Comparison of ENCODE assay signal across 36 cellular contexts in the genomic region with DNA sequence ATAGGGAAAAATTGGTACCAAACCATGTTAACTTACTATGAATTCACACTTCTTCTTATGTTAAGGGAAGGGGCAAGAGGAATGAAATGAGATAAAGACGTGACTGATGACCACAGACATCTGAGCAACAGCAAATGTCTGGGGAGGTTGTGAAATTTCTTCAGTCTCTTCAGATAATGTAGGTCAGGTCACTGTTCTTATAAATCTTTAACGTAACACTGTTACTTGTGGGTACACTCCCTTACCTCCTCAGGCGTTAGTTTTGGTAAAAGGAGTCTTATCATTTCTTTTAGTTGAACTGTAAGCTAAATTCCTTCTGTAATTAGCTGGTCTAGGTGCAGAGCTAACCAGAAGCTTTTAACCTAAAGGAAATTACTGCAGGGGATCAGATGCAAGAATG.
"Had no signal": no experiment of that assay in that cellular context is flagged by ENCODE, and none has a peak within 500 bp of the region (broad histone marks: within the 10 kb centered on the region; RNA-seq: fewer than 3 reads in every experiment).

No MANE protein-coding gene starts in this region.

- H3K4me1 Mint-ChIP-seq: activated CD4-positive, alpha-beta memory T cell treated with anti-CD3 and anti-CD28 coated beads, Interleukin-2, amount 10 ng/mL, durations not matched to agents 7 days and 5 days; activated CD4-positive, alpha-beta T cell treated with anti-CD3 and anti-CD28 coated beads for 36 hours; activated CD4-positive, alpha-beta T cell treated with anti-CD3 and anti-CD28 coated beads, Interleukin-2, amount 10 ng/mL, durations not matched to agents 7 days and 5 days; activated CD8-positive, alpha-beta memory T cell treated with anti-CD3 and anti-CD28 coated beads, Interleukin-2, amount 10 ng/mL, durations not matched to agents 7 days and 5 days; activated naive CD4-positive, alpha-beta T cell treated with anti-CD3 and anti-CD28 coated beads, Interleukin-2, amount 10 ng/mL, durations not matched to agents 7 days and 5 days; activated naive CD4-positive, alpha-beta T cell treated with anti-CD3 and anti-CD28 coated beads, Interleukin-2, amount 50 U/mL, for 24 hours; activated naive CD8-positive, alpha-beta T cell treated with anti-CD3 and anti-CD28 coated beads, Interleukin-2, amount 10 ng/mL, durations not matched to agents 7 days and 5 days; activated naive CD8-positive, alpha-beta T cell treated with anti-CD3 and anti-CD28 coated beads, Interleukin-2, amount 50 U/mL, for 24 hours had no signal

- ATAC-seq: activated CD4-positive, alpha-beta T cell treated with anti-CD3 and anti-CD28 coated beads for 36 hours; activated CD4-positive, CD25-positive, alpha-beta regulatory T cell treated with anti-CD3 and anti-CD28 coated beads, Interleukin-2, amount 50 U/mL, for 24 hours; activated CD8-positive, alpha-beta memory T cell treated with anti-CD3 and anti-CD28 coated beads, Interleukin-2, amount 10 ng/mL, durations not matched to agents 7 days and 5 days; activated CD8-positive, alpha-beta T cell treated with anti-CD3 and anti-CD28 coated beads, Interleukin-2, amount 10 ng/mL, durations not matched to agents 7 days and 5 days; activated naive CD8-positive, alpha-beta T cell treated with anti-CD3 and anti-CD28 coated beads, Interleukin-2, amount 50 U/mL, for 24 hours; body of pancreas; WTC11 had no signal

- H3K36me3 Mint-ChIP-seq: activated CD8-positive, alpha-beta memory T cell treated with anti-CD3 and anti-CD28 coated beads, Interleukin-2, amount 10 ng/mL, durations not matched to agents 7 days and 5 days; activated naive CD4-positive, alpha-beta T cell treated with anti-CD3 and anti-CD28 coated beads, Interleukin-2, amount 10 ng/mL, durations not matched to agents 7 days and 5 days; activated naive CD4-positive, alpha-beta T cell treated with anti-CD3 and anti-CD28 coated beads, Interleukin-2, amount 50 U/mL, for 24 hours; activated naive CD8-positive, alpha-beta T cell; activated naive CD8-positive, alpha-beta T cell treated with anti-CD3 and anti-CD28 coated beads, Interleukin-2, amount 10 ng/mL, durations not matched to agents 7 days and 5 days; WTC11 had no signal

- H3K27ac Mint-ChIP-seq: activated CD4-positive, alpha-beta memory T cell treated with anti-CD3 and anti-CD28 coated beads, Interleukin-2, amount 10 ng/mL, durations not matched to agents 7 days and 5 days; activated CD4-positive, alpha-beta T cell treated with anti-CD3 and anti-CD28 coated beads for 36 hours; activated CD4-positive, alpha-beta T cell treated with anti-CD3 and anti-CD28 coated beads, Interleukin-2, amount 10 ng/mL, durations not matched to agents 7 days and 5 days; activated CD8-positive, alpha-beta memory T cell treated with anti-CD3 and anti-CD28 coated beads, Interleukin-2, amount 10 ng/mL, durations not matched to agents 7 days and 5 days; activated CD8-positive, alpha-beta T cell treated with anti-CD3 and anti-CD28 coated beads, Interleukin-2, amount 10 ng/mL, durations not matched to agents 7 days and 5 days; activated naive CD4-positive, alpha-beta T cell treated with anti-CD3 and anti-CD28 coated beads, Interleukin-2, amount 10 ng/mL, durations not matched to agents 7 days and 5 days; activated naive CD4-positive, alpha-beta T cell treated with anti-CD3 and anti-CD28 coated beads, Interleukin-2, amount 50 U/mL, for 24 hours; activated naive CD8-positive, alpha-beta T cell; activated naive CD8-positive, alpha-beta T cell treated with anti-CD3 and anti-CD28 coated beads, Interleukin-2, amount 10 ng/mL, durations not matched to agents 7 days and 5 days; activated naive CD8-positive, alpha-beta T cell treated with anti-CD3 and anti-CD28 coated beads, Interleukin-2, amount 50 U/mL, for 24 hours; activated T-cell treated with anti-CD3 and anti-CD28 coated beads, Interleukin-2, amount 50 U/mL, for 24 hours; activated T-helper 2 cell treated with anti-CD3 and anti-CD28 coated beads, Interferon-gamma antibody, Interleukin-2, Interleukin-4, amounts not matched to agents 10 μg/mL and 5 μg/mL and 100 μg/mL, durations not matched to agents 14 hours and 24 hours and 36 hours; T-helper 1 cell treated with Interleukin-12 subunit alpha and Interleukin-12 subunit beta and Interleukin-4 antibody, amounts not matched to agents 30 μg/mL and 1 μg/mL, for 36 hours; T-helper 2 cell treated with Interferon-gamma antibody and Interleukin-4, amounts not matched to agents 5 μg/mL and 100 μg/mL, for 36 hours; WTC11 had no signal

- H3K4me1 ChIP-seq: body of pancreas, breast epithelium had no signal

- H3K27me3 Mint-ChIP-seq: activated CD4-positive, alpha-beta memory T cell treated with anti-CD3 and anti-CD28 coated beads, Interleukin-2, amount 10 ng/mL, durations not matched to agents 7 days and 5 days; activated CD4-positive, alpha-beta T cell treated with anti-CD3 and anti-CD28 coated beads for 36 hours; activated CD4-positive, alpha-beta T cell treated with anti-CD3 and anti-CD28 coated beads, Interleukin-2, amount 10 ng/mL, durations not matched to agents 7 days and 5 days; activated CD8-positive, alpha-beta memory T cell treated with anti-CD3 and anti-CD28 coated beads, Interleukin-2, amount 10 ng/mL, durations not matched to agents 7 days and 5 days; activated naive CD4-positive, alpha-beta T cell treated with anti-CD3 and anti-CD28 coated beads, Interleukin-2, amount 10 ng/mL, durations not matched to agents 7 days and 5 days; activated naive CD8-positive, alpha-beta T cell; activated naive CD8-positive, alpha-beta T cell treated with anti-CD3 and anti-CD28 coated beads, Interleukin-2, amount 10 ng/mL, durations not matched to agents 7 days and 5 days; activated naive CD8-positive, alpha-beta T cell treated with anti-CD3 and anti-CD28 coated beads, Interleukin-2, amount 50 U/mL, for 24 hours; activated T-cell treated with anti-CD3 and anti-CD28 coated beads, Interleukin-2, amount 50 U/mL, for 24 hours had no signal

- H3K4me3 Mint-ChIP-seq: activated CD4-positive, alpha-beta memory T cell treated with anti-CD3 and anti-CD28 coated beads, Interleukin-2, amount 10 ng/mL, durations not matched to agents 7 days and 5 days; activated CD4-positive, alpha-beta T cell treated with anti-CD3 and anti-CD28 coated beads for 36 hours; activated CD4-positive, alpha-beta T cell treated with anti-CD3 and anti-CD28 coated beads, Interleukin-2, amount 10 ng/mL, durations not matched to agents 7 days and 5 days; activated CD8-positive, alpha-beta memory T cell treated with anti-CD3 and anti-CD28 coated beads, Interleukin-2, amount 10 ng/mL, durations not matched to agents 7 days and 5 days; activated CD8-positive, alpha-beta T cell treated with anti-CD3 and anti-CD28 coated beads, Interleukin-2, amount 10 ng/mL, durations not matched to agents 7 days and 5 days; activated naive CD4-positive, alpha-beta T cell treated with anti-CD3 and anti-CD28 coated beads, Interleukin-2, amount 10 ng/mL, durations not matched to agents 7 days and 5 days; activated naive CD4-positive, alpha-beta T cell treated with anti-CD3 and anti-CD28 coated beads, Interleukin-2, amount 50 U/mL, for 24 hours; activated naive CD8-positive, alpha-beta T cell; activated naive CD8-positive, alpha-beta T cell treated with anti-CD3 and anti-CD28 coated beads, Interleukin-2, amount 10 ng/mL, durations not matched to agents 7 days and 5 days; activated naive CD8-positive, alpha-beta T cell treated with anti-CD3 and anti-CD28 coated beads, Interleukin-2, amount 50 U/mL, for 24 hours; activated T-cell treated with anti-CD3 and anti-CD28 coated beads, Interleukin-2, amount 50 U/mL, for 24 hours; T-helper 1 cell treated with Interleukin-12 subunit alpha and Interleukin-12 subunit beta and Interleukin-4 antibody, amounts not matched to agents 30 μg/mL and 1 μg/mL, for 36 hours; T-helper 2 cell treated with Interferon-gamma antibody and Interleukin-4, amounts not matched to agents 5 μg/mL and 100 μg/mL, for 36 hours; WTC11 had no signal

- H3K4me3 ChIP-seq: body of pancreas, breast epithelium had no signal

- H3K27ac ChIP-seq: body of pancreas, brain microvascular endothelial cell, breast epithelium, WERI-Rb-1 had no signal

- H3K27me3 ChIP-seq: body of pancreas, brain microvascular endothelial cell, breast epithelium had no signal

- H3K36me3 ChIP-seq: brain microvascular endothelial cell, breast epithelium, WERI-Rb-1 had no signal

- H3K9me3 ChIP-seq: body of pancreas, breast epithelium had no signal

- H3K9me3 Mint-ChIP-seq: activated CD4-positive, alpha-beta memory T cell treated with anti-CD3 and anti-CD28 coated beads, Interleukin-2, amount 10 ng/mL, durations not matched to agents 7 days and 5 days; activated naive CD4-positive, alpha-beta T cell treated with anti-CD3 and anti-CD28 coated beads, Interleukin-2, amount 50 U/mL, for 24 hours; activated naive CD8-positive, alpha-beta T cell treated with anti-CD3 and anti-CD28 coated beads, Interleukin-2, amount 10 ng/mL, durations not matched to agents 7 days and 5 days; activated naive CD8-positive, alpha-beta T cell treated with anti-CD3 and anti-CD28 coated beads, Interleukin-2, amount 50 U/mL, for 24 hours; activated T-cell treated with anti-CD3 and anti-CD28 coated beads, Interleukin-2, amount 50 U/mL, for 24 hours had no signal

- DNase-seq: activated CD4-positive, alpha-beta memory T cell treated with anti-CD3 and anti-CD28 coated beads, Interleukin-2, amount 10 ng/mL, durations not matched to agents 7 days and 5 days; activated CD4-positive, alpha-beta T cell treated with anti-CD3 and anti-CD28 coated beads for 1 hour; activated CD4-positive, alpha-beta T cell treated with anti-CD3 and anti-CD28 coated beads for 36 hours; activated CD4-positive, alpha-beta T cell treated with anti-CD3 and anti-CD28 coated beads for 48 hours; activated CD4-positive, alpha-beta T cell treated with anti-CD3 and anti-CD28 coated beads, Interleukin-2, amount 10 ng/mL, durations not matched to agents 7 days and 5 days; activated CD4-positive, alpha-beta T cell treated with anti-CD3 and anti-CD28 coated beads, Interleukin-2, amount 50 U/mL, for 48 hours; activated CD4-positive, CD25-positive, alpha-beta regulatory T cell; activated CD8-positive, alpha-beta memory T cell treated with anti-CD3 and anti-CD28 coated beads for 24 hours; activated CD8-positive, alpha-beta memory T cell treated with anti-CD3 and anti-CD28 coated beads, Interleukin-2, amount 10 ng/mL, durations not matched to agents 7 days and 5 days; activated CD8-positive, alpha-beta memory T cell treated with anti-CD3 and anti-CD28 coated beads, Interleukin-2, amount 50 U/mL, for 48 hours; activated CD8-positive, alpha-beta T cell treated with anti-CD3 and anti-CD28 coated beads, Interleukin-2, amount 10 ng/mL, durations not matched to agents 7 days and 5 days; activated effector memory CD4-positive, alpha-beta T cell treated with Interleukin-2 at 50 U/mL for 16 hours; activated gamma-delta T cell; activated naive CD4-positive, alpha-beta T cell treated with anti-CD3 and anti-CD28 coated beads, Interleukin-2, amount 10 ng/mL, durations not matched to agents 7 days and 5 days; activated naive CD4-positive, alpha-beta T cell treated with Interleukin-2 at 50 U/mL for 16 hours; activated naive CD8-positive, alpha-beta T cell treated with anti-CD3 and anti-CD28 coated beads, Interleukin-2, amount 10 ng/mL, durations not matched to agents 7 days and 5 days; activated naive CD8-positive, alpha-beta T cell treated with anti-CD3 and anti-CD28 coated beads, Interleukin-2, amount 50 U/mL, for 24 hours; activated T-cell treated with anti-CD3 and anti-CD28 coated beads, Interleukin-2, amount 50 U/mL, for 24 hours; activated T-cell treated with anti-CD3 and anti-CD28 coated beads, Interleukin-2, amount 50 U/mL, for 48 hours; amniotic stem cell; aorta; body of pancreas; brain microvascular endothelial cell; central memory CD4-positive, alpha-beta T cell; T-helper 1 cell; T-helper 2 cell; T-helper 9 cell; WERI-Rb-1 had no signal
